ENCODE assay signal across 1 cellular context in the genomic region with DNA sequence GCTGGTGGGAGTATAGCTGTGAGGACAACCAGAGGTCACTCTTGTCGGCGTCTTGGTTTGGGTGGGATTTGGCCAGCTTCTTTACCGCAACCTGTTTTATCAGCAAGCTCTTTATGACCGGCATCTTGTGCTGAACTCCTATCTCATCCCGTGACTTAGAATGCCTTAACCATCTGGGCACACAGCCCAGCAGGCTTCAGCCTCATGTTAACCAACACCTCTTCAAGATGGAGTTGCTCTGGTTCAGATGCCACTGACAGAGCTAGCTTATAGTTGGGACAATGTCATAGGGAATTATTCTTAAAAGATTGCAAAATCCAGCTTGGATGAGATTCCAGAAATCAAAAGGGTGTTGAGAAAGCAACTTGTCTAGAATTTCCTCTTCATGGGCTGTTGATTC.
TF ChIP-seq lines count a peak whose summit lies in the region.

No MANE protein-coding gene starts in this region.

TF ChIP-seq in H1, 55 proteins besides CTCF, POLR2A, EP300 and RAD21 (continued from another document):
- TF ChIP-seq, protein P1, sequence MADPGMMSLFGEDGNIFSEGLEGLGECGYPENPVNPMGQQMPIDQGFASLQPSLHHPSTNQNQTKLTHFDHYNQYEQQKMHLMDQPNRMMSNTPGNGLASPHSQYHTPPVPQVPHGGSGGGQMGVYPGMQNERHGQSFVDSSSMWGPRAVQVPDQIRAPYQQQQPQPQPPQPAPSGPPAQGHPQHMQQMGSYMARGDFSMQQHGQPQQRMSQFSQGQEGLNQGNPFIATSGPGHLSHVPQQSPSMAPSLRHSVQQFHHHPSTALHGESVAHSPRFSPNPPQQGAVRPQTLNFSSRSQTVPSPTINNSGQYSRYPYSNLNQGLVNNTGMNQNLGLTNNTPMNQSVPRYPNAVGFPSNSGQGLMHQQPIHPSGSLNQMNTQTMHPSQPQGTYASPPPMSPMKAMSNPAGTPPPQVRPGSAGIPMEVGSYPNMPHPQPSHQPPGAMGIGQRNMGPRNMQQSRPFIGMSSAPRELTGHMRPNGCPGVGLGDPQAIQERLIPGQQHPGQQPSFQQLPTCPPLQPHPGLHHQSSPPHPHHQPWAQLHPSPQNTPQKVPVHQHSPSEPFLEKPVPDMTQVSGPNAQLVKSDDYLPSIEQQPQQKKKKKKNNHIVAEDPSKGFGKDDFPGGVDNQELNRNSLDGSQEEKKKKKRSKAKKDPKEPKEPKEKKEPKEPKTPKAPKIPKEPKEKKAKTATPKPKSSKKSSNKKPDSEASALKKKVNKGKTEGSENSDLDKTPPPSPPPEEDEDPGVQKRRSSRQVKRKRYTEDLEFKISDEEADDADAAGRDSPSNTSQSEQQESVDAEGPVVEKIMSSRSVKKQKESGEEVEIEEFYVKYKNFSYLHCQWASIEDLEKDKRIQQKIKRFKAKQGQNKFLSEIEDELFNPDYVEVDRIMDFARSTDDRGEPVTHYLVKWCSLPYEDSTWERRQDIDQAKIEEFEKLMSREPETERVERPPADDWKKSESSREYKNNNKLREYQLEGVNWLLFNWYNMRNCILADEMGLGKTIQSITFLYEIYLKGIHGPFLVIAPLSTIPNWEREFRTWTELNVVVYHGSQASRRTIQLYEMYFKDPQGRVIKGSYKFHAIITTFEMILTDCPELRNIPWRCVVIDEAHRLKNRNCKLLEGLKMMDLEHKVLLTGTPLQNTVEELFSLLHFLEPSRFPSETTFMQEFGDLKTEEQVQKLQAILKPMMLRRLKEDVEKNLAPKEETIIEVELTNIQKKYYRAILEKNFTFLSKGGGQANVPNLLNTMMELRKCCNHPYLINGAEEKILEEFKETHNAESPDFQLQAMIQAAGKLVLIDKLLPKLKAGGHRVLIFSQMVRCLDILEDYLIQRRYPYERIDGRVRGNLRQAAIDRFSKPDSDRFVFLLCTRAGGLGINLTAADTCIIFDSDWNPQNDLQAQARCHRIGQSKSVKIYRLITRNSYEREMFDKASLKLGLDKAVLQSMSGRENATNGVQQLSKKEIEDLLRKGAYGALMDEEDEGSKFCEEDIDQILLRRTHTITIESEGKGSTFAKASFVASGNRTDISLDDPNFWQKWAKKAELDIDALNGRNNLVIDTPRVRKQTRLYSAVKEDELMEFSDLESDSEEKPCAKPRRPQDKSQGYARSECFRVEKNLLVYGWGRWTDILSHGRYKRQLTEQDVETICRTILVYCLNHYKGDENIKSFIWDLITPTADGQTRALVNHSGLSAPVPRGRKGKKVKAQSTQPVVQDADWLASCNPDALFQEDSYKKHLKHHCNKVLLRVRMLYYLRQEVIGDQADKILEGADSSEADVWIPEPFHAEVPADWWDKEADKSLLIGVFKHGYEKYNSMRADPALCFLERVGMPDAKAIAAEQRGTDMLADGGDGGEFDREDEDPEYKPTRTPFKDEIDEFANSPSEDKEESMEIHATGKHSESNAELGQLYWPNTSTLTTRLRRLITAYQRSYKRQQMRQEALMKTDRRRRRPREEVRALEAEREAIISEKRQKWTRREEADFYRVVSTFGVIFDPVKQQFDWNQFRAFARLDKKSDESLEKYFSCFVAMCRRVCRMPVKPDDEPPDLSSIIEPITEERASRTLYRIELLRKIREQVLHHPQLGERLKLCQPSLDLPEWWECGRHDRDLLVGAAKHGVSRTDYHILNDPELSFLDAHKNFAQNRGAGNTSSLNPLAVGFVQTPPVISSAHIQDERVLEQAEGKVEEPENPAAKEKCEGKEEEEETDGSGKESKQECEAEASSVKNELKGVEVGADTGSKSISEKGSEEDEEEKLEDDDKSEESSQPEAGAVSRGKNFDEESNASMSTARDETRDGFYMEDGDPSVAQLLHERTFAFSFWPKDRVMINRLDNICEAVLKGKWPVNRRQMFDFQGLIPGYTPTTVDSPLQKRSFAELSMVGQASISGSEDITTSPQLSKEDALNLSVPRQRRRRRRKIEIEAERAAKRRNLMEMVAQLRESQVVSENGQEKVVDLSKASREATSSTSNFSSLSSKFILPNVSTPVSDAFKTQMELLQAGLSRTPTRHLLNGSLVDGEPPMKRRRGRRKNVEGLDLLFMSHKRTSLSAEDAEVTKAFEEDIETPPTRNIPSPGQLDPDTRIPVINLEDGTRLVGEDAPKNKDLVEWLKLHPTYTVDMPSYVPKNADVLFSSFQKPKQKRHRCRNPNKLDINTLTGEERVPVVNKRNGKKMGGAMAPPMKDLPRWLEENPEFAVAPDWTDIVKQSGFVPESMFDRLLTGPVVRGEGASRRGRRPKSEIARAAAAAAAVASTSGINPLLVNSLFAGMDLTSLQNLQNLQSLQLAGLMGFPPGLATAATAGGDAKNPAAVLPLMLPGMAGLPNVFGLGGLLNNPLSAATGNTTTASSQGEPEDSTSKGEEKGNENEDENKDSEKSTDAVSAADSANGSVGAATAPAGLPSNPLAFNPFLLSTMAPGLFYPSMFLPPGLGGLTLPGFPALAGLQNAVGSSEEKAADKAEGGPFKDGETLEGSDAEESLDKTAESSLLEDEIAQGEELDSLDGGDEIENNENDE (IDR thresholded peaks at IDR 0.05; ENCODE audit: insufficient replicate concordance, low read length) = no peak
- TF ChIP-seq SRF (IDR thresholded peaks at IDR 0.05; ENCODE audit: low read depth, low read length) (no peak), CTBP2 (IDR thresholded peaks at IDR 0.05; ENCODE audit: borderline replicate concordance, insufficient read depth, insufficient read length, low read length) (no peak), BRCA1 (IDR thresholded peaks at IDR 0.05; ENCODE audit: low read depth, low read length) (no peak), GTF2F1 (IDR thresholded peaks at IDR 0.05; ENCODE audit: borderline replicate concordance, low read depth, low read length) (no peak), SIX5 (IDR thresholded peaks at IDR 0.05; ENCODE audit: low read depth, low read length) (no peak)
